1 cellular context compared by ENCODE assay signal in genomic region chr9:34512131-34513078, GRCh38.
A peak's percentile ranks its signal among the peaks of the same experiment; 100 is the strongest.
TF ChIP-seq lines count a peak whose summit lies in the region.

No MANE protein-coding gene starts in this region.

TF ChIP-seq in HepG2, 621 proteins besides CTCF, POLR2A, EP300 and RAD21 (continued from another document and continues in another):
- peak; percentile 83 for TF ChIP-seq SNAPC4 (CRISPR knock-in tag; IDR thresholded peaks at IDR 0.05)
- TF ChIP-seq ZNF33A (CRISPR knock-in tag; IDR thresholded peaks at IDR 0.05; ENCODE audit: borderline replicate concordance): no peak
- no peak for TF ChIP-seq KDM2A (CRISPR knock-in tag; IDR thresholded peaks at IDR 0.05; ENCODE audit: borderline replicate concordance, low read depth)
- TF ChIP-seq ZNF674 (CRISPR knock-in tag; IDR thresholded peaks at IDR 0.05; ENCODE audit: low read depth): no peak
- peak; percentile 71 for TF ChIP-seq ZNF263 (CRISPR knock-in tag; IDR thresholded peaks at IDR 0.05)
- TF ChIP-seq ATF6 (CRISPR knock-in tag; conservative IDR thresholded peaks at IDR 0.05): no peak
- 0 out of 2 replicates have a peak, but pooled peaks have one; percentile 15 for TF ChIP-seq SP5 (CRISPR knock-in tag; IDR thresholded peaks at IDR 0.05; ENCODE audit: borderline replicate concordance, low read depth)
- TF ChIP-seq ZNF691 (CRISPR knock-in tag; IDR thresholded peaks at IDR 0.05; ENCODE audit: borderline replicate concordance, low read depth): no peak
- TF ChIP-seq RELA (CRISPR knock-in tag; IDR thresholded peaks at IDR 0.05): no peak
- TF ChIP-seq KLF15 (CRISPR knock-in tag; IDR thresholded peaks at IDR 0.05; ENCODE audit: borderline replicate concordance): no peak
- TF ChIP-seq ZNF280D (CRISPR knock-in tag; IDR thresholded peaks at IDR 0.05): no peak
- TF ChIP-seq NFE2L2 (IDR thresholded peaks at IDR 0.05; ENCODE audit: low read length): no peak
- TF ChIP-seq CREM (IDR thresholded peaks at IDR 0.05): 0 out of 2 replicates have a peak, but pooled peaks have one; percentile 16
- TF ChIP-seq CREM (CRISPR knock-in tag; IDR thresholded peaks at IDR 0.05): no peak
- TF ChIP-seq NONO (IDR thresholded peaks at IDR 0.05): no peak
- TF ChIP-seq NONO (CRISPR knock-in tag; conservative IDR thresholded peaks at IDR 0.05): peak; percentile 75
- no peak for TF ChIP-seq ZNF747 (CRISPR knock-in tag; IDR thresholded peaks at IDR 0.05; ENCODE audit: borderline replicate concordance)
- no peak for TF ChIP-seq ZNF235 (CRISPR knock-in tag; IDR thresholded peaks at IDR 0.05; ENCODE audit: borderline replicate concordance)
- TF ChIP-seq HDAC2 (CRISPR knock-in tag; IDR thresholded peaks at IDR 0.05): peak; percentile 73
- 0 out of 2 replicates have a peak, but pooled peaks have one; percentile 46 for TF ChIP-seq HOXA5 (CRISPR knock-in tag; IDR thresholded peaks at IDR 0.05)
- TF ChIP-seq MAF1 (CRISPR knock-in tag; IDR thresholded peaks at IDR 0.05; ENCODE audit: borderline replicate concordance): no peak
- no peak for TF ChIP-seq SP2 (CRISPR knock-in tag; IDR thresholded peaks at IDR 0.05)
- TF ChIP-seq RBAK (CRISPR knock-in tag; IDR thresholded peaks at IDR 0.05): no peak
- no peak for TF ChIP-seq ZSCAN25 (CRISPR knock-in tag; IDR thresholded peaks at IDR 0.05)
- 0 out of 2 replicates have a peak, but pooled peaks have one; percentile 36 for TF ChIP-seq ATF2 (CRISPR knock-in tag; IDR thresholded peaks at IDR 0.05)
- TF ChIP-seq HCFC1 (IDR thresholded peaks at IDR 0.05; ENCODE audit: low read depth, low read length): no peak
- TF ChIP-seq ZNF432 (CRISPR knock-in tag; IDR thresholded peaks at IDR 0.05; ENCODE audit: borderline replicate concordance): no peak
- peak; percentile 84 for TF ChIP-seq HMG20A (CRISPR knock-in tag; IDR thresholded peaks at IDR 0.05; ENCODE audit: borderline replicate concordance)
- TF ChIP-seq RARA (CRISPR knock-in tag; IDR thresholded peaks at IDR 0.05): peak; percentile 85
- 0 out of 2 replicates have a peak, but pooled peaks have one; percentile 44 for TF ChIP-seq AHR (CRISPR knock-in tag; IDR thresholded peaks at IDR 0.05)
- TF ChIP-seq HNRNPH1 (optimal IDR thresholded peaks at IDR 0.05; ENCODE audit: low read depth, low read length): no peak
- no peak for TF ChIP-seq E2F2 (CRISPR knock-in tag; IDR thresholded peaks at IDR 0.05; ENCODE audit: borderline replicate concordance)
- TF ChIP-seq ZBTB25 (CRISPR knock-in tag; IDR thresholded peaks at IDR 0.05): peak; percentile 31; the same call in 1 of the 2 replicates
- no peak for TF ChIP-seq MYC (CRISPR knock-in tag; IDR thresholded peaks at IDR 0.05; ENCODE audit: borderline replicate concordance)
- no peak for TF ChIP-seq CREB3 (CRISPR knock-in tag; IDR thresholded peaks at IDR 0.05)
- peak; percentile 46; the same call in 1 of the 2 replicates for TF ChIP-seq TARDBP (CRISPR knock-in tag; IDR thresholded peaks at IDR 0.05)
- TF ChIP-seq ZFP36L2 (CRISPR knock-in tag; IDR thresholded peaks at IDR 0.05): no peak
- TF ChIP-seq ZNF350 (CRISPR knock-in tag; IDR thresholded peaks at IDR 0.05; ENCODE audit: borderline replicate concordance, low read depth): 0 out of 2 replicates have a peak, but pooled peaks have one; percentile 43
- peak; percentile 14 for TF ChIP-seq TEAD3 (CRISPR knock-in tag; optimal IDR thresholded peaks at IDR 0.05; ENCODE audit: borderline replicate concordance)
- peak; percentile 52; the same call in 1 of the 2 replicates for TF ChIP-seq TBX2 (CRISPR knock-in tag; IDR thresholded peaks at IDR 0.05; ENCODE audit: borderline replicate concordance)
- TF ChIP-seq ZBTB8A (CRISPR knock-in tag; IDR thresholded peaks at IDR 0.05; ENCODE audit: borderline replicate concordance, low read depth): no peak
- TF ChIP-seq THRA (CRISPR knock-in tag; IDR thresholded peaks at IDR 0.05; ENCODE audit: borderline replicate concordance): peak; percentile 92; the same call in 1 of the 2 replicates
- TF ChIP-seq FOXO1 (CRISPR knock-in tag; IDR thresholded peaks at IDR 0.05): peak; percentile 84; the same call in 1 of the 2 replicates
- no peak for TF ChIP-seq MXI1 (IDR thresholded peaks at IDR 0.05; ENCODE audit: borderline replicate concordance, low read depth, low read length)
- TF ChIP-seq BHLHE40 (IDR thresholded peaks at IDR 0.05; ENCODE audit: low read length): 0 out of 2 replicates have a peak, but pooled peaks have one; percentile 16
- TF ChIP-seq ZNF597 (CRISPR knock-in tag; IDR thresholded peaks at IDR 0.05): no peak
- TF ChIP-seq GABPA (IDR thresholded peaks at IDR 0.05; ENCODE audit: low read depth, low read length): 0 out of 2 replicates have a peak, but pooled peaks have one; percentile 11
- no peak for TF ChIP-seq GABPA (CRISPR knock-in tag; IDR thresholded peaks at IDR 0.05; ENCODE audit: low read depth)
